ENCODE assay signal across 1 cellular context in genomic region chr11:2839395-2839941, GRCh38.
TF ChIP-seq lines count a peak whose summit lies in the region.

No MANE protein-coding gene starts in this region.

TF ChIP-seq in HepG2, 621 proteins besides CTCF, POLR2A, EP300 and RAD21 (continued from another document and continues in another):
- TF ChIP-seq TRAFD1 (CRISPR knock-in tag; IDR thresholded peaks at IDR 0.05; ENCODE audit: borderline replicate concordance) (no peak), PCBP1 (IDR thresholded peaks at IDR 0.05; ENCODE audit: borderline replicate concordance, low read depth, low read length) (no peak), ZFP1 (CRISPR knock-in tag; IDR thresholded peaks at IDR 0.05) (no peak), KDM1A (CRISPR knock-in tag; IDR thresholded peaks at IDR 0.05) (no peak), ZBED4 (CRISPR knock-in tag; IDR thresholded peaks at IDR 0.05; ENCODE audit: borderline replicate concordance) (no peak), HDAC2 (CRISPR knock-in tag; IDR thresholded peaks at IDR 0.05) (no peak), ZZZ3 (CRISPR knock-in tag; IDR thresholded peaks at IDR 0.05; ENCODE audit: borderline replicate concordance) (no peak), ZNF704 (CRISPR knock-in tag; IDR thresholded peaks at IDR 0.05; ENCODE audit: borderline replicate concordance) (no peak), E2F5 (CRISPR knock-in tag; conservative IDR thresholded peaks at IDR 0.05) (no peak), ZNF674 (CRISPR knock-in tag; IDR thresholded peaks at IDR 0.05; ENCODE audit: low read depth) (no peak), ZSCAN9 (CRISPR knock-in tag; IDR thresholded peaks at IDR 0.05; ENCODE audit: borderline replicate concordance) (0 out of 2 replicates have a peak, but pooled peaks have one; percentile 22), ZNF331 (CRISPR knock-in tag; IDR thresholded peaks at IDR 0.05) (0 out of 2 replicates have a peak, but pooled peaks have one; percentile 22), ZNF768 (CRISPR knock-in tag; IDR thresholded peaks at IDR 0.05) (no peak), MYNN (CRISPR knock-in tag; IDR thresholded peaks at IDR 0.05; ENCODE audit: low read depth) (no peak), KDM6A (CRISPR knock-in tag; IDR thresholded peaks at IDR 0.05; ENCODE audit: low read depth) (no peak)
- TF ChIP-seq, protein P1, sequence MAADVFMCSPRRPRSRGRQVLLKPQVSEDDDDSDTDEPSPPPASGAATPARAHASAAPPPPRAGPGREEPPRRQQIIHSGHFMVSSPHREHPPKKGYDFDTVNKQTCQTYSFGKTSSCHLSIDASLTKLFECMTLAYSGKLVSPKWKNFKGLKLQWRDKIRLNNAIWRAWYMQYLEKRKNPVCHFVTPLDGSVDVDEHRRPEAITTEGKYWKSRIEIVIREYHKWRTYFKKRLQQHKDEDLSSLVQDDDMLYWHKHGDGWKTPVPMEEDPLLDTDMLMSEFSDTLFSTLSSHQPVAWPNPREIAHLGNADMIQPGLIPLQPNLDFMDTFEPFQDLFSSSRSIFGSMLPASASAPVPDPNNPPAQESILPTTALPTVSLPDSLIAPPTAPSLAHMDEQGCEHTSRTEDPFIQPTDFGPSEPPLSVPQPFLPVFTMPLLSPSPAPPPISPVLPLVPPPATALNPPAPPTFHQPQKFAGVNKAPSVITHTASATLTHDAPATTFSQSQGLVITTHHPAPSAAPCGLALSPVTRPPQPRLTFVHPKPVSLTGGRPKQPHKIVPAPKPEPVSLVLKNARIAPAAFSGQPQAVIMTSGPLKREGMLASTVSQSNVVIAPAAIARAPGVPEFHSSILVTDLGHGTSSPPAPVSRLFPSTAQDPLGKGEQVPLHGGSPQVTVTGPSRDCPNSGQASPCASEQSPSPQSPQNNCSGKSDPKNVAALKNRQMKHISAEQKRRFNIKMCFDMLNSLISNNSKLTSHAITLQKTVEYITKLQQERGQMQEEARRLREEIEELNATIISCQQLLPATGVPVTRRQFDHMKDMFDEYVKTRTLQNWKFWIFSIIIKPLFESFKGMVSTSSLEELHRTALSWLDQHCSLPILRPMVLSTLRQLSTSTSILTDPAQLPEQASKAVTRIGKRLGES (CRISPR knock-in tag; IDR thresholded peaks at IDR 0.05; ENCODE audit: borderline replicate concordance) = no peak
- TF ChIP-seq, protein P2, sequence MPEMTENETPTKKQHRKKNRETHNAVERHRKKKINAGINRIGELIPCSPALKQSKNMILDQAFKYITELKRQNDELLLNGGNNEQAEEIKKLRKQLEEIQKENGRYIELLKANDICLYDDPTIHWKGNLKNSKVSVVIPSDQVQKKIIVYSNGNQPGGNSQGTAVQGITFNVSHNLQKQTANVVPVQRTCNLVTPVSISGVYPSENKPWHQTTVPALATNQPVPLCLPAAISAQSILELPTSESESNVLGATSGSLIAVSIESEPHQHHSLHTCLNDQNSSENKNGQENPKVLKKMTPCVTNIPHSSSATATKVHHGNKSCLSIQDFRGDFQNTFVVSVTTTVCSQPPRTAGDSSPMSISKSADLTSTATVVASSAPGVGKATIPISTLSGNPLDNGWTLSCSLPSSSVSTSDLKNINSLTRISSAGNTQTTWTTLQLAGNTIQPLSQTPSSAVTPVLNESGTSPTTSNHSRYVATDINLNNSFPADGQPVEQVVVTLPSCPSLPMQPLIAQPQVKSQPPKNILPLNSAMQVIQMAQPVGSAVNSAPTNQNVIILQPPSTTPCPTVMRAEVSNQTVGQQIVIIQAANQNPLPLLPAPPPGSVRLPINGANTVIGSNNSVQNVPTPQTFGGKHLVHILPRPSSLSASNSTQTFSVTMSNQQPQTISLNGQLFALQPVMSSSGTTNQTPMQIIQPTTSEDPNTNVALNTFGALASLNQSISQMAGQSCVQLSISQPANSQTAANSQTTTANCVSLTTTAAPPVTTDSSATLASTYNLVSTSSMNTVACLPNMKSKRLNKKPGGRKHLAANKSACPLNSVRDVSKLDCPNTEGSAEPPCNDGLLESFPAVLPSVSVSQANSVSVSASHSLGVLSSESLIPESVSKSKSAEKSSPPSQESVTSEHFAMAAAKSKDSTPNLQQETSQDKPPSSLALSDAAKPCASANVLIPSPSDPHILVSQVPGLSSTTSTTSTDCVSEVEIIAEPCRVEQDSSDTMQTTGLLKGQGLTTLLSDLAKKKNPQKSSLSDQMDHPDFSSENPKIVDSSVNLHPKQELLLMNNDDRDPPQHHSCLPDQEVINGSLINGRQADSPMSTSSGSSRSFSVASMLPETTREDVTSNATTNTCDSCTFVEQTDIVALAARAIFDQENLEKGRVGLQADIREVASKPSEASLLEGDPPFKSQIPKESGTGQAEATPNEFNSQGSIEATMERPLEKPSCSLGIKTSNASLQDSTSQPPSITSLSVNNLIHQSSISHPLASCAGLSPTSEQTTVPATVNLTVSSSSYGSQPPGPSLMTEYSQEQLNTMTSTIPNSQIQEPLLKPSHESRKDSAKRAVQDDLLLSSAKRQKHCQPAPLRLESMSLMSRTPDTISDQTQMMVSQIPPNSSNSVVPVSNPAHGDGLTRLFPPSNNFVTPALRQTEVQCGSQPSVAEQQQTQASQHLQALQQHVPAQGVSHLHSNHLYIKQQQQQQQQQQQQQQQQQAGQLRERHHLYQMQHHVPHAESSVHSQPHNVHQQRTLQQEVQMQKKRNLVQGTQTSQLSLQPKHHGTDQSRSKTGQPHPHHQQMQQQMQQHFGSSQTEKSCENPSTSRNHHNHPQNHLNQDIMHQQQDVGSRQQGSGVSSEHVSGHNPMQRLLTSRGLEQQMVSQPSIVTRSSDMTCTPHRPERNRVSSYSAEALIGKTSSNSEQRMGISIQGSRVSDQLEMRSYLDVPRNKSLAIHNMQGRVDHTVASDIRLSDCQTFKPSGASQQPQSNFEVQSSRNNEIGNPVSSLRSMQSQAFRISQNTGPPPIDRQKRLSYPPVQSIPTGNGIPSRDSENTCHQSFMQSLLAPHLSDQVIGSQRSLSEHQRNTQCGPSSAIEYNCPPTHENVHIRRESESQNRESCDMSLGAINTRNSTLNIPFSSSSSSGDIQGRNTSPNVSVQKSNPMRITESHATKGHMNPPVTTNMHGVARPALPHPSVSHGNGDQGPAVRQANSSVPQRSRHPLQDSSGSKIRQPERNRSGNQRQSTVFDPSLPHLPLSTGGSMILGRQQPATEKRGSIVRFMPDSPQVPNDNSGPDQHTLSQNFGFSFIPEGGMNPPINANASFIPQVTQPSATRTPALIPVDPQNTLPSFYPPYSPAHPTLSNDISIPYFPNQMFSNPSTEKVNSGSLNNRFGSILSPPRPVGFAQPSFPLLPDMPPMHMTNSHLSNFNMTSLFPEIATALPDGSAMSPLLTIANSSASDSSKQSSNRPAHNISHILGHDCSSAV (CRISPR knock-in tag; IDR thresholded peaks at IDR 0.05; ENCODE audit: borderline replicate concordance) = no peak
- TF ChIP-seq, protein P3, sequence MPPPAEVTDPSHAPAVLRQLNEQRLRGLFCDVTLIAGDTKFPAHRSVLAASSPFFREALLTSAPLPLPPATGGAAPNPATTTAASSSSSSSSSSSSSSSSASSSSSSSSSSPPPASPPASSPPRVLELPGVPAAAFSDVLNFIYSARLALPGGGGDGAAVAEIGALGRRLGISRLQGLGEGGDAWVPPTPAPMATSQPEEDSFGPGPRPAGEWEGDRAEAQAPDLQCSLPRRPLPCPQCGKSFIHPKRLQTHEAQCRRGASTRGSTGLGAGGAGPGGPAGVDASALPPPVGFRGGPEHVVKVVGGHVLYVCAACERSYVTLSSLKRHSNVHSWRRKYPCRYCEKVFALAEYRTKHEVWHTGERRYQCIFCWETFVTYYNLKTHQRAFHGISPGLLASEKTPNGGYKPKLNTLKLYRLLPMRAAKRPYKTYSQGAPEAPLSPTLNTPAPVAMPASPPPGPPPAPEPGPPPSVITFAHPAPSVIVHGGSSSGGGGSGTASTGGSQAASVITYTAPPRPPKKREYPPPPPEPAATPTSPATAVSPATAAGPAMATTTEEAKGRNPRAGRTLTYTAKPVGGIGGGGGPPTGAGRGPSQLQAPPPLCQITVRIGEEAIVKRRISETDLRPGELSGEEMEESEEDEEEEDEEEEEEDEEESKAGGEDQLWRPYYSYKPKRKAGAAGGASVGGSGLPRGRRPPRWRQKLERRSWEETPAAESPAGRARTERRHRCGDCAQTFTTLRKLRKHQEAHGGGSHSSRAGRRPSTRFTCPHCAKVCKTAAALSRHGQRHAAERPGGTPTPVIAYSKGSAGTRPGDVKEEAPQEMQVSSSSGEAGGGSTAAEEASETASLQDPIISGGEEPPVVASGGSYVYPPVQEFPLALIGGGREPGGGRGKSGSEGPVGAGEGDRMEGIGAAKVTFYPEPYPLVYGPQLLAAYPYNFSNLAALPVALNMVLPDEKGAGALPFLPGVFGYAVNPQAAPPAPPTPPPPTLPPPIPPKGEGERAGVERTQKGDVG (CRISPR knock-in tag; IDR thresholded peaks at IDR 0.05; ENCODE audit: borderline replicate concordance) = no peak
